In the genomic region with DNA sequence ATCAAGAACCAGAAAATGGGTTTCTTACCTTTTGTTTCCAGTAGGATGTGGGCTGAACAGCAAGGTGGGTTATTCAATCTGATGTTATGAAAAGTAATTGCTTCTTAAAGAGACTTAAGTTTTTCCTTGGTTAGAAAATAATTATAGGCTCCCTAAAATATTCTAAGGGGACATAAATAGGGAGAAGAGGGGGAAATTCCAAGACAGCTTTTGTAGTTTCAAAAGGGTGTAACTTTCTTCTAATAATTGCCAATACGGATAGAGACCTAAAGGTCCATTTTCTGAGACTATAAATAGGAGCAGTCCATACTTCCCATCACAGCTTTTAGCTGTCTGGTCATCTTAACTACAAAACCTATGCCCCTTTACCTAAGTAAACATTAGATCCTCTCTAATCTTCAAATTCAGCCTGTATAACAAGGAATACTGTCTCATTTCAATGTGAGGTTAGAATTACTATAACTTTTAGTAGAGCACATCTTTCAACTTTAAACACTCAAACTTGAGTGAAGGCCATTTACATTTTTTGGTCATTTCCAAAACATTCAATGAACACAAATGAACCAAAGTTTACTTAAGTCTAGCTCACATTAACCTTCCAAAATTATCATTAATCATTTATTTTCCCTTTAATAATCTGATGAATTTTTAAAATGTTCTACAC, we compare ENCODE assay signal across 17 cellular contexts. TPM values are rescaled to one million over a fixed set of nuclear protein-coding genes. Genes with fewer than 3 reads are reported as not detected.
DNase-seq lines count a peak whose midpoint lies in the region; ATAC-seq and TF ChIP-seq lines count a peak whose summit lies in the region.
"Had no signal": no experiment of that assay in that cellular context is flagged by ENCODE, and none has a peak within 500 bp of the region (broad histone marks: within the 10 kb centered on the region; RNA-seq: fewer than 3 reads in every experiment).

No MANE protein-coding gene starts in this region.

- no peak overlapping the region for H3K18ac ChIP-seq in neuronal stem cell (ENCODE audit: low read length)

- H3K4me1 ChIP-seq in SK-N-SH (ENCODE audit: control insufficient read depth in 1 of 2, insufficient read depth in 2 of 2, low read depth in 1 of 2, low read length in 1 of 2) (peaks cover 28 to 31% of the 10 kb centered on the region in 2 experiments), RWPE2 (ENCODE audit: insufficient read depth, poor library complexity, severe bottlenecking) (peaks cover 30% of the 10 kb centered on the region), esophagus muscularis mucosa (peaks cover 37 to 71% (median 65%) of the 10 kb centered on the region in 4 donors), neuronal stem cell (ENCODE audit: control insufficient read depth in 2 of 2, insufficient read depth in 1 of 2, low read depth in 1 of 2, low read length in 2 of 2) (peaks cover 5 to 15% of the 10 kb centered on the region in 2 donors)

- H4K20me1 ChIP-seq in SK-N-SH (ENCODE audit: insufficient read depth) = peaks cover 65% of the 10 kb centered on the region

- H2BK120ac ChIP-seq in neuronal stem cell (ENCODE audit: low read depth, low read length) = no peak overlapping the region

- peak overlapping the region; percentile 97 for H3K4me2 ChIP-seq in SK-N-SH
- no peak overlapping the region for H3K4me2 ChIP-seq in neuronal stem cell (ENCODE audit: insufficient read depth, low read length, poor library complexity, severe bottlenecking)

- WGBS in SK-N-SH (ENCODE audit: low lambda C conversion rate) = 75% methylated on average over 1 of the region's 1 CpG
- 22% methylated on average over 1 of the region's 1 CpG for WGBS in esophagus muscularis mucosa
- WGBS in neuronal stem cell (ENCODE audit: extremely low coverage in 2 of 2, insufficient read length in 2 of 2, insufficient replicate concordance in 1 of 2), 2 donors = no CpG with 5 or more reads among the region's 1 CpG

- H2BK5ac ChIP-seq in neuronal stem cell (ENCODE audit: low read length) = no peak overlapping the region

- H4K91ac ChIP-seq in neuronal stem cell (ENCODE audit: low read depth, low read length, poor library complexity) = no peak overlapping the region

- TF ChIP-seq RAD21 in SK-N-SH (IDR thresholded peaks at IDR 0.05; ENCODE audit: low read length) = no peak

- H2AFZ ChIP-seq in SK-N-SH (ENCODE audit: low read depth) = no peak overlapping the region
- no peak overlapping the region for H2AFZ ChIP-seq in neuronal stem cell (ENCODE audit: low read length)

- H4K8ac ChIP-seq in neuronal stem cell (ENCODE audit: low read depth, low read length) = no peak overlapping the region

- H2AK5ac ChIP-seq in neuronal stem cell (ENCODE audit: low read depth, low read length) = no peak overlapping the region

- peaks cover 70% of the 10 kb centered on the region for H3F3A ChIP-seq in SK-N-SH (replicated peaks; ENCODE audit: insufficient read depth)

- H3K4me3 ChIP-seq in SK-N-SH (ENCODE audit: low read depth in 2 of 2, low read length in 1 of 2) (no peak overlapping the region), RWPE2 (ENCODE audit: severe bottlenecking) (no peak overlapping the region), esophagus muscularis mucosa (no peak overlapping the region), neuronal stem cell (ENCODE audit: low read length in 2 of 2) (no peak overlapping the region)
- H3K4me3 ChIP-seq: left lung had no signal

- intact Hi-C loops in esophagus muscularis mucosa (cut with DNase I) = loop anchor here (10.0 kb wide), 2 partner anchors 337 to 877 kb away; no protein-coding TSS in a partner anchor

- no peaks in the 10 kb centered on the region for H3K9me3 ChIP-seq in SK-N-SH
- H3K9me3 ChIP-seq in RWPE2 (ENCODE audit: severe bottlenecking) = no peaks in the 10 kb centered on the region
- peaks cover 0 to under 1% (median 0%) of the 10 kb centered on the region in 4 donors for H3K9me3 ChIP-seq in esophagus muscularis mucosa
- H3K9me3 ChIP-seq in neuronal stem cell (replicated peaks in 1 of 2; ENCODE audit: control insufficient read depth in 2 of 2, insufficient read depth in 1 of 2, low read depth in 1 of 2, low read length in 2 of 2) = no peaks in the 10 kb centered on the region
- H3K9me3 ChIP-seq: left lung had no signal

- H3K79me1 ChIP-seq in neuronal stem cell (ENCODE audit: low read depth, low read length) = no peaks in the 10 kb centered on the region

- no peak overlapping the region for H3K9ac ChIP-seq in SK-N-SH
- H3K9ac ChIP-seq in neuronal stem cell (ENCODE audit: low read depth, low read length, poor library complexity) = no peak overlapping the region

- CTCF ChIA-PET in SK-N-SH (lab: Yijun Ruan, JAX) = interaction anchor here (0.6 to 20.5 kb wide), 10 partner anchors 12 to 168 kb away, joined by 3 to 1002 read pairs (median 13); a partner anchor contains a TSS

- no peaks in the 10 kb centered on the region for H3K9me2 ChIP-seq in SK-N-SH

- H3K36me3 ChIP-seq in SK-N-SH (replicated peaks in 1 of 2; ENCODE audit: control insufficient read depth in 1 of 2, insufficient read depth in 2 of 2, low read length in 1 of 2) = peaks cover 88 to 92% of the 10 kb centered on the region in 2 experiments
- peaks cover 98% of the 10 kb centered on the region for H3K36me3 ChIP-seq in RWPE2 (ENCODE audit: low read depth)
- peaks cover 22 to 81% (median 62%) of the 10 kb centered on the region in 4 donors for H3K36me3 ChIP-seq in esophagus muscularis mucosa
- peaks cover 20 to 95% of the 10 kb centered on the region in 2 donors for H3K36me3 ChIP-seq in neuronal stem cell (replicated peaks in 1 of 2; ENCODE audit: control insufficient read depth in 2 of 2, insufficient read depth in 2 of 2, low read length in 2 of 2)

- no peak overlapping the region for H2BK12ac ChIP-seq in neuronal stem cell (ENCODE audit: low read length)

- H3K27ac ChIP-seq in SK-N-SH (ENCODE audit: low read depth in 2 of 2, low read length in 1 of 2) = peak overlapping the region; percentile 18 to 39; a peak in 2 of 4 replicates
- peak overlapping the region; percentile 5 for H3K27ac ChIP-seq in RWPE2 (ENCODE audit: poor library complexity, severe bottlenecking)
- peak overlapping the region in 3 of 4 donors; percentile 2 to 26 (median 22) for H3K27ac ChIP-seq in esophagus muscularis mucosa (replicated peaks in 1 of 4)
- no peak overlapping the region for H3K27ac ChIP-seq in neuronal stem cell (replicated peaks; ENCODE audit: low read length)
- H3K27ac ChIP-seq: HL-60, left lung had no signal

- no peak overlapping the region for H3K4ac ChIP-seq in neuronal stem cell (ENCODE audit: low read length)

- DNase-seq in SK-N-SH (no peak), RWPE2 (ENCODE audit: low spot score) (no peak), esophagus muscularis mucosa (ENCODE audit: extremely low spot score) (no peak), SK-N-DZ (ENCODE audit: low spot score) (no peak), neuronal stem cell (ENCODE audit: low spot score) (no peak), NCI-H748 treated with DMSO at 0.1 percent for 48 hours (lab: John Stamatoyannopoulos, UW) (no peak)
- DNase-seq: 8988T; activated effector memory CD4-positive, alpha-beta T cell treated with anti-CD3 and anti-CD28 coated beads, Interleukin-2, amount 50 U/mL, for 16 hours; CD8-positive, alpha-beta memory T cell; GDM1; left lung; NCI-H187 treated with DMSO at 0.1 percent for 48 hours; NCI-H526; T-helper 9 cell had no signal

- peaks cover 76% of the 10 kb centered on the region for H3K79me2 ChIP-seq in SK-N-SH (ENCODE audit: insufficient read depth)

- TF ChIP-seq CTCF in SK-N-SH (IDR thresholded peaks at IDR 0.05) (no peak), RWPE2 (IDR thresholded peaks at IDR 0.05; ENCODE audit: poor library complexity, severe bottlenecking) (no peak), esophagus muscularis mucosa (IDR thresholded peaks at IDR 0.05) (no peak)

- H3K27me3 ChIP-seq in SK-N-SH (ENCODE audit: insufficient read depth) = no peaks in the 10 kb centered on the region
- H3K27me3 ChIP-seq in RWPE2 (ENCODE audit: insufficient read depth, poor library complexity, severe bottlenecking) = no peaks in the 10 kb centered on the region
- no peaks in the 10 kb centered on the region for H3K27me3 ChIP-seq in esophagus muscularis mucosa
- H3K27me3 ChIP-seq in neuronal stem cell (ENCODE audit: control insufficient read depth in 3 of 3, insufficient read depth in 3 of 3, low read depth in 1 of 3, low read length in 3 of 3) = no peaks in the 10 kb centered on the region
- H3K27me3 ChIP-seq: left lung had no signal

- TF ChIP-seq POLR2A in GM18505 (IDR thresholded peaks at IDR 0.05; ENCODE audit: borderline replicate concordance, extremely low read depth, insufficient read depth, insufficient read length) = peak; percentile 25
- no peak for TF ChIP-seq POLR2A in esophagus muscularis mucosa (IDR thresholded peaks at IDR 0.05; ENCODE audit: low read depth)

- no peak for TF ChIP-seq EP300 in SK-N-SH (IDR thresholded peaks at IDR 0.05; ENCODE audit: borderline replicate concordance in 1 of 2, low read depth in 1 of 2, low read length in 1 of 2)
- no peak for TF ChIP-seq EP300 in esophagus muscularis mucosa (IDR thresholded peaks at IDR 0.05)

- H3K23ac ChIP-seq in neuronal stem cell (ENCODE audit: low read depth, low read length, poor library complexity) = no peak overlapping the region

- H2BK15ac ChIP-seq in neuronal stem cell (ENCODE audit: low read length) = no peak overlapping the region

- POLR2A ChIA-PET in SK-N-SH (lab: Yijun Ruan, JAX) = interaction anchor here (1.0 to 3.6 kb wide), 2 partner anchors 142 to 152 kb away, joined by 3 to 23 read pairs; a partner anchor contains a TSS

- no peak overlapping the region for H3K14ac ChIP-seq in neuronal stem cell (ENCODE audit: low read length)

- no peak for ATAC-seq in SK-N-SH treated with all-trans-retinoic acid at 6 μM for 48 hours
- no peak for ATAC-seq in GM18505 (IDR thresholded peaks at IDR 0.05; ENCODE audit: unreplicated experiment)
- no peak for ATAC-seq in RWPE2 (ENCODE audit: low read depth)
- ATAC-seq: left lung had no signal

RNA-seq across cellular contexts. Expression of a gene that starts 5.5 kb away (rescaled TPM):
- 248 and 291 TPM in 2 replicates for polyA plus RNA-seq in SK-N-SH (2012; rRNA removed)
- 162 and 163 TPM in 2 replicates for polyA plus RNA-seq in SK-N-SH (2012; cell fraction: cytosol; rRNA removed)
- 1,134 and 1,547 TPM in 2 replicates for polyA plus RNA-seq in SK-N-SH (2012; cell fraction: nucleus; rRNA removed)
- 100 to 1,000 TPM; 136 to 185 (median 156) TPM for total RNA-seq in esophagus muscularis mucosa
- 480 and 539 TPM in 2 replicates for polyA plus RNA-seq in SK-N-DZ (2014; cell fraction: cytosol; rRNA removed)
- polyA plus RNA-seq in SK-N-DZ (2014; cell fraction: nucleus; rRNA removed) = 1,112 and 1,249 TPM in 2 replicates
- 212 TPM for polyA plus RNA-seq in neuronal stem cell (2013, experiment 1 of 2)
- polyA plus RNA-seq in neuronal stem cell (2013, experiment 2 of 2) = 227 TPM

RNA-seq across cellular contexts. Expression of a gene that starts 13.5 kb away (rescaled TPM):
- 35.1 and 43.0 TPM in 2 replicates for polyA plus RNA-seq in SK-N-SH (2012; rRNA removed)
- 42.9 and 43.3 TPM in 2 replicates for polyA plus RNA-seq in SK-N-SH (2012; cell fraction: cytosol; rRNA removed)
- polyA plus RNA-seq in SK-N-SH (2012; cell fraction: nucleus; rRNA removed) = 27.8 and 49.4 TPM in 2 replicates
- 100 to 1,000 TPM in 3 of 4 donors, 10 to 100 TPM in 1; 98.9 to 154 (median 121) TPM for total RNA-seq in esophagus muscularis mucosa
- 51.3 and 65.9 TPM in 2 replicates for polyA plus RNA-seq in SK-N-DZ (2014; cell fraction: cytosol; rRNA removed)
- polyA plus RNA-seq in SK-N-DZ (2014; cell fraction: nucleus; rRNA removed) = 40.5 and 41.9 TPM in 2 replicates
- polyA plus RNA-seq in neuronal stem cell (2013, experiment 1 of 2) = 83.0 TPM
- 85.4 TPM for polyA plus RNA-seq in neuronal stem cell (2013, experiment 2 of 2)

RNA-seq across cellular contexts. Expression of a gene that starts 46.4 kb away (rescaled TPM):
- polyA plus RNA-seq in SK-N-SH (2012; rRNA removed) = 50.3 and 58.9 TPM in 2 replicates
- polyA plus RNA-seq in SK-N-SH (2012; cell fraction: cytosol; rRNA removed) = 25.4 and 31.6 TPM in 2 replicates
- 207 and 306 TPM in 2 replicates for polyA plus RNA-seq in SK-N-SH (2012; cell fraction: nucleus; rRNA removed)
- 10 to 100 TPM; 30.3 to 72.2 (median 51.2) TPM for total RNA-seq in esophagus muscularis mucosa
- polyA plus RNA-seq in SK-N-DZ (2014; cell fraction: cytosol; rRNA removed) = 10.0 and 12.3 TPM in 2 replicates
- polyA plus RNA-seq in SK-N-DZ (2014; cell fraction: nucleus; rRNA removed) = 40.2 TPM in 2 replicates
- polyA plus RNA-seq in neuronal stem cell (2013, experiment 1 of 2) = 23.4 TPM
- 22.7 TPM for polyA plus RNA-seq in neuronal stem cell (2013, experiment 2 of 2)
- polyA plus RNA-seq: CD8-positive, alpha-beta memory T cell had no signal
